22 cellular contexts compared by ENCODE assay signal in the genomic region with DNA sequence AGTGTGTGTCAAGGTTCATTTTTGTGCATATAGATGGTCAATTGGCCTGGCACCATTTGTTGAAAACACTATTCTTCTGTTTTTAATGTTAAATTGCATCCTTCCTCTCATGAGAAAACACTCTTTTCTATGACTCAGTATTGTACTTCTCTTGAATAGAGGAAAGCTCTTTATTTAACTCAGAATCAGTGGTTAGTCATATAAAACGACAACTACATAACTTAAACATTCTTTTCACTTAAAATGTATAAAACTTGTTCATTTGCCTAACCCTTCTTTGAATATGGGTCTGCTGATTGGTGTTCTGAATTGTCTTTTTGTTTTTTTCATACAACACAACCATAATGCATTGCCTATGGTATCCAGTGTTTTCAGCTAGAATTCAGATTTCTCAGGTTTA.
"Had no signal": no experiment of that assay in that cellular context is flagged by ENCODE, and none has a peak within 500 bp of the region (broad histone marks: within the 10 kb centered on the region; RNA-seq: fewer than 3 reads in every experiment).

No MANE protein-coding gene starts in this region.

- ATAC-seq: left cardiac atrium; naive thymus-derived CD4-positive, alpha-beta T cell; T-helper 17 cell had no signal

- H3K36me3 Mint-ChIP-seq: naive thymus-derived CD4-positive, alpha-beta T cell; neural progenitor cell had no signal

- H3K9me3 ChIP-seq: ascending aorta, breast epithelium, esophagus muscularis mucosa, SJCRH30, stomach, vagina had no signal

- FAIRE-seq: islet of Langerhans had no signal

- H2AFZ ChIP-seq: neural progenitor cell had no signal

- H3K27me3 ChIP-seq: ascending aorta, breast epithelium, neural progenitor cell, SJCRH30, stomach, vagina had no signal

- H3K9me3 Mint-ChIP-seq: neural progenitor cell had no signal

- H3K4me1 ChIP-seq: ascending aorta, breast epithelium, esophagus muscularis mucosa, neural progenitor cell, stomach, vagina had no signal

- H3K27ac Mint-ChIP-seq: neural progenitor cell, progenitor cell of endocrine pancreas, T-helper 17 cell had no signal

- H3K27me3 Mint-ChIP-seq: naive thymus-derived CD4-positive, alpha-beta T cell; progenitor cell of endocrine pancreas; T-helper 17 cell had no signal

- H3K4me3 Mint-ChIP-seq: naive thymus-derived CD4-positive, alpha-beta T cell; neural progenitor cell; T-helper 17 cell had no signal

- H3K4me3 ChIP-seq: ascending aorta, breast epithelium, esophagus muscularis mucosa, neural progenitor cell, SJCRH30, stomach, vagina had no signal

- H3K4me2 ChIP-seq: neural progenitor cell had no signal

- H3K36me3 ChIP-seq: ascending aorta, breast epithelium, esophagus muscularis mucosa, neural progenitor cell, SJCRH30, stomach, vagina had no signal

- H3K27ac ChIP-seq: ascending aorta, breast epithelium, esophagus muscularis mucosa, neural progenitor cell, SJCRH30, stomach, vagina, VCaP had no signal

- H3K4me1 Mint-ChIP-seq: neural progenitor cell had no signal

- DNase-seq: activated CD4-positive, alpha-beta T cell treated with anti-CD3 and anti-CD28 coated beads for 4 hours; cortex of kidney; effector CD8-positive, alpha-beta T cell; hippocampal formation; left cardiac atrium; mesenchymal stem cell; naive thymus-derived CD4-positive, alpha-beta T cell; SJCRH30; stimulated activated CD4-positive, alpha-beta T cell treated with anti-CD3 and anti-CD28 coated beads, Interleukin-12 subunit alpha, Interleukin-12 subunit beta, amount 100 ng/mL, for 4 hours; stimulated activated CD4-positive, alpha-beta T cell treated with anti-CD3 and anti-CD28 coated beads, Interleukin-1b, Interleukin-23, amount 100 ng/mL, for 48 hours; stimulated activated CD8-positive, alpha-beta memory T cell treated with anti-CD3 and anti-CD28 coated beads, Interleukin-4, amount 100 ng/mL, for 48 hours; stomach; T-helper 17 cell; trophoblast cell had no signal

- H3K9ac ChIP-seq: neural progenitor cell had no signal
